Comparison of ENCODE assay signal across 9 cellular contexts in genomic region chr19:1106841-1107654, GRCh38. TPM values are rescaled to one million over a fixed set of nuclear protein-coding genes. Genes with fewer than 3 reads are reported as not detected.
DNase-seq lines count a peak whose midpoint lies in the region; ATAC-seq and TF ChIP-seq lines count a peak whose summit lies in the region.
"Had no signal": no experiment of that assay in that cellular context is flagged by ENCODE, and none has a peak within 500 bp of the region (broad histone marks: within the 10 kb centered on the region; RNA-seq: fewer than 3 reads in every experiment).

No MANE protein-coding gene starts in this region.

- ATAC-seq in activated naive CD8-positive, alpha-beta T cell treated with anti-CD3 and anti-CD28 coated beads, Interleukin-2, amount 50 U/mL, for 24 hours, result no peak
- ATAC-seq in upper lobe of left lung (ENCODE audit: low FRiP score in 2 of 2), result no peak

- H3K27me3 Mint-ChIP-seq in activated naive CD8-positive, alpha-beta T cell treated with anti-CD3 and anti-CD28 coated beads for 36 hours, result no peaks in the 10 kb centered on the region
- H3K27me3 Mint-ChIP-seq in activated naive CD8-positive, alpha-beta T cell treated with anti-CD3 and anti-CD28 coated beads, Interleukin-2, amount 50 U/mL, for 24 hours, result no peaks in the 10 kb centered on the region
- H3K27me3 Mint-ChIP-seq: activated naive CD8-positive, alpha-beta T cell had no signal

- H3K9me2 ChIP-seq in MM.1S (replicated peaks; ENCODE audit: insufficient read depth, low read length), result no peaks in the 10 kb centered on the region

- no peak overlapping the region for H3K4me3 ChIP-seq in esophagus (ENCODE audit: low read depth in 1 of 2, low read length in 2 of 2)
- H3K4me3 ChIP-seq in upper lobe of left lung, result peak overlapping the region in 1 of 4 donors; percentile 5
- no peak overlapping the region for H3K4me3 ChIP-seq in MM.1S (ENCODE audit: low read length)

- peaks cover 1% of the 10 kb centered on the region for H3K36me3 Mint-ChIP-seq in activated naive CD8-positive, alpha-beta T cell treated with anti-CD3 and anti-CD28 coated beads for 36 hours
- peaks cover 2% of the 10 kb centered on the region for H3K36me3 Mint-ChIP-seq in activated naive CD8-positive, alpha-beta T cell treated with anti-CD3 and anti-CD28 coated beads, Interleukin-2, amount 50 U/mL, for 24 hours (ENCODE audit: low read depth)
- H3K36me3 Mint-ChIP-seq: activated naive CD8-positive, alpha-beta T cell had no signal

- TF ChIP-seq EP300 in upper lobe of left lung (IDR thresholded peaks at IDR 0.05), result no peak

- H3K36me3 ChIP-seq in esophagus (ENCODE audit: control insufficient read depth in 2 of 2, insufficient read depth in 2 of 2, low read length in 1 of 2), result peaks cover 10 to 46% of the 10 kb centered on the region in 2 donors
- peaks cover 23 to 64% (median 64%) of the 10 kb centered on the region in 4 donors for H3K36me3 ChIP-seq in upper lobe of left lung
- no peaks in the 10 kb centered on the region for H3K36me3 ChIP-seq in MM.1S (replicated peaks; ENCODE audit: insufficient read depth, low read length)

- no peak overlapping the region for H3K9ac ChIP-seq in MM.1S (ENCODE audit: low read length)

- peaks cover 17% of the 10 kb centered on the region for H3K4me1 Mint-ChIP-seq in activated naive CD8-positive, alpha-beta T cell treated with anti-CD3 and anti-CD28 coated beads for 36 hours
- peaks cover 16% of the 10 kb centered on the region for H3K4me1 Mint-ChIP-seq in activated naive CD8-positive, alpha-beta T cell treated with anti-CD3 and anti-CD28 coated beads, Interleukin-2, amount 50 U/mL, for 24 hours

- no peak overlapping the region for H3K4me2 ChIP-seq in MM.1S (ENCODE audit: low read depth, low read length)

- no peak overlapping the region for H3K4me3 Mint-ChIP-seq in activated naive CD8-positive, alpha-beta T cell treated with anti-CD3 and anti-CD28 coated beads for 36 hours
- no peak overlapping the region for H3K4me3 Mint-ChIP-seq in activated naive CD8-positive, alpha-beta T cell treated with anti-CD3 and anti-CD28 coated beads, Interleukin-2, amount 50 U/mL, for 24 hours

- DNase-seq in activated naive CD8-positive, alpha-beta T cell treated with anti-CD3 and anti-CD28 coated beads for 36 hours, result no peak
- no peak for DNase-seq in activated naive CD8-positive, alpha-beta T cell treated with anti-CD3 and anti-CD28 coated beads, Interleukin-2, amount 50 U/mL, for 24 hours
- DNase-seq in RPMI7951 (ENCODE audit: low read depth) (peak; percentile 51), upper lobe of left lung (peak; percentile 62 to 82), NCI-H2171 (lab: John Stamatoyannopoulos, UW) (no peak), MM.1S (no peak)
- no peak for DNase-seq in activated CD8-positive, alpha-beta memory T cell treated with anti-CD3 and anti-CD28 coated beads, Interleukin-2, amount 50 U/mL, for 48 hours

- no peak overlapping the region for H2AFZ ChIP-seq in MM.1S (ENCODE audit: low read length)

- 41 to 52% methylated on average over 17 of the region's 17 CpGs for WGBS in esophagus, 2 donors
- 68 to 93% methylated on average over 6 to 16 of the region's 17 CpGs for WGBS in upper lobe of left lung, 2 donors

- H3K79me2 ChIP-seq in MM.1S (ENCODE audit: low read length), result peaks cover 22% of the 10 kb centered on the region

- H3K27me3 ChIP-seq in esophagus (ENCODE audit: control insufficient read depth in 1 of 2, insufficient read depth in 2 of 2, low read length in 2 of 2) (no peaks in the 10 kb centered on the region), upper lobe of left lung (no peaks in the 10 kb centered on the region), MM.1S (replicated peaks; ENCODE audit: insufficient read depth, low read length) (no peaks in the 10 kb centered on the region)

- peak overlapping the region; percentile 56 to 63 for H3K27ac ChIP-seq in esophagus (ENCODE audit: low read depth in 2 of 2, low read length in 1 of 2)
- peak overlapping the region in 3 of 4 donors; percentile 2 to 97 (median 2) for H3K27ac ChIP-seq in upper lobe of left lung
- no peak overlapping the region for H3K27ac ChIP-seq in MM.1S (ENCODE audit: low read length)

- peaks cover 6 to 27% of the 10 kb centered on the region in 2 donors for H3K4me1 ChIP-seq in esophagus (ENCODE audit: control insufficient read depth in 2 of 2, insufficient read depth in 2 of 2, low read length in 1 of 2)
- H3K4me1 ChIP-seq in upper lobe of left lung, result peaks cover 29 to 51% (median 41%) of the 10 kb centered on the region in 4 donors
- peaks cover 3% of the 10 kb centered on the region; the same call in 1 of the 2 replicates for H3K4me1 ChIP-seq in MM.1S (ENCODE audit: low read length)

- TF ChIP-seq CTCF in upper lobe of left lung (IDR thresholded peaks at IDR 0.05) (peak in 4 of 6 experiments; percentile 9 to 28 (median 22)), MM.1S (IDR thresholded peaks at IDR 0.05; ENCODE audit: low read length) (no peak)

- H3F3A ChIP-seq in MM.1S (ENCODE audit: insufficient read depth, low read length), result peaks cover 7% of the 10 kb centered on the region; the same call in 1 of the 2 replicates

- H3K9me3 Mint-ChIP-seq in activated naive CD8-positive, alpha-beta T cell treated with anti-CD3 and anti-CD28 coated beads for 36 hours, result no peaks in the 10 kb centered on the region
- H3K9me3 Mint-ChIP-seq in activated naive CD8-positive, alpha-beta T cell treated with anti-CD3 and anti-CD28 coated beads, Interleukin-2, amount 50 U/mL, for 24 hours, result no peaks in the 10 kb centered on the region

- TF ChIP-seq POLR2A in upper lobe of left lung (IDR thresholded peaks at IDR 0.05), result no peak

- H3K9me3 ChIP-seq in esophagus (ENCODE audit: control insufficient read depth in 2 of 2, insufficient read depth in 1 of 2, low read depth in 1 of 2, low read length in 1 of 2), result no peaks in the 10 kb centered on the region
- H3K9me3 ChIP-seq in upper lobe of left lung, result no peaks in the 10 kb centered on the region
- H3K9me3 ChIP-seq in MM.1S (replicated peaks; ENCODE audit: insufficient read depth, low read length), result no peaks in the 10 kb centered on the region

- peak overlapping the region; percentile 16 for H3K27ac Mint-ChIP-seq in activated naive CD8-positive, alpha-beta T cell treated with anti-CD3 and anti-CD28 coated beads for 36 hours
- no peak overlapping the region for H3K27ac Mint-ChIP-seq in activated naive CD8-positive, alpha-beta T cell treated with anti-CD3 and anti-CD28 coated beads, Interleukin-2, amount 50 U/mL, for 24 hours
- H3K27ac Mint-ChIP-seq: activated naive CD8-positive, alpha-beta T cell had no signal

- no peaks in the 10 kb centered on the region for H4K20me1 ChIP-seq in MM.1S (ENCODE audit: insufficient read depth, low read length)

RNA-seq across cellular contexts. Expression of gene GPX4, which starts 3.3 kb away (rescaled TPM):
- 100 to 1,000 TPM; 225 to 231 TPM for total RNA-seq in activated naive CD8-positive, alpha-beta T cell treated with anti-CD3 and anti-CD28 coated beads for 36 hours
- 386 and 470 TPM in 2 replicates for total RNA-seq in RPMI7951 (2014; rRNA removed; shearing (Covaris generic))
- polyA plus RNA-seq in esophagus, result 100 to 1,000 TPM; 271 to 294 TPM
- 100 to 1,000 TPM; 370 to 717 (median 484) TPM for total RNA-seq in upper lobe of left lung

RNA-seq across cellular contexts. Expression of gene POLR2E, which starts 11.9 kb away (rescaled TPM):
- 100 to 1,000 TPM; 290 to 291 TPM for total RNA-seq in activated naive CD8-positive, alpha-beta T cell treated with anti-CD3 and anti-CD28 coated beads for 36 hours
- total RNA-seq in RPMI7951 (2014; rRNA removed; shearing (Covaris generic)), result 128 and 158 TPM in 2 replicates
- 100 to 1,000 TPM in 1 of 2 donors, 10 to 100 TPM in 1; 77.9 to 162 TPM for polyA plus RNA-seq in esophagus
- total RNA-seq in upper lobe of left lung, result 100 to 1,000 TPM in 4 of 6 donors, 10 to 100 TPM in 2; 50.0 to 176 (median 103) TPM

RNA-seq across cellular contexts. Expression of gene ARHGAP45, which starts 40.1 kb away (rescaled TPM):
- 100 to 1,000 TPM; 113 to 122 TPM for total RNA-seq in activated naive CD8-positive, alpha-beta T cell treated with anti-CD3 and anti-CD28 coated beads for 36 hours
- 0.98 and 1.3 TPM in 2 replicates for total RNA-seq in RPMI7951 (2014; rRNA removed; shearing (Covaris generic))
- polyA plus RNA-seq in esophagus, result 10 to 100 TPM in 1 of 2 donors, 1 to 10 TPM in 1; 8.9 to 17.7 TPM
- total RNA-seq in upper lobe of left lung, result 100 to 1,000 TPM in 4 of 6 donors, 10 to 100 TPM in 2; 91.6 to 332 (median 123) TPM

Comparison
In these comparisons a context has a peak if more than half of its experiments do, and no peak if none do; other contexts are left out.
1. DNase-seq: peak in RPMI7951 (single experiment) and upper lobe of left lung (2 of 2); none in activated naive CD8-positive, alpha-beta T cell treated with anti-CD3 and anti-CD28 coated beads for 36 hours (single experiment), activated naive CD8-positive, alpha-beta T cell treated with anti-CD3 and anti-CD28 coated beads, Interleukin-2, amount 50 U/mL, for 24 hours (single experiment), NCI-H2171 (single experiment), MM.1S (single experiment) and activated CD8-positive, alpha-beta memory T cell treated with anti-CD3 and anti-CD28 coated beads, Interleukin-2, amount 50 U/mL, for 48 hours (single experiment).
2. RNA of gene ARHGAP45, which starts 40.1 kb away (total RNA-seq): 91.6 to 332 TPM in upper lobe of left lung and 113 to 122 TPM in activated naive CD8-positive, alpha-beta T cell treated with anti-CD3 and anti-CD28 coated beads for 36 hours; 0.98 to 1.3 TPM in RPMI7951; every median in the first group is over 10 times any median in the second.